In genomic region chr3:162295323-162295983, GRCh38 we compare ENCODE assay signal across 12 cellular contexts.
DNase-seq lines count a peak whose midpoint lies in the region; ATAC-seq and TF ChIP-seq lines count a peak whose summit lies in the region.
"Had no signal": no experiment of that assay in that cellular context is flagged by ENCODE, and none has a peak within 500 bp of the region (broad histone marks: within the 10 kb centered on the region; RNA-seq: fewer than 3 reads in every experiment).

No MANE protein-coding gene starts in this region.

- TF ChIP-seq CTCF in cardiac fibroblast (IDR thresholded peaks at IDR 0.05; ENCODE audit: low read depth, low read length) = no peak
- TF ChIP-seq CTCF in lung (IDR thresholded peaks at IDR 0.05; ENCODE audit: control extremely low read depth, extremely low read depth) = no peak

- 62 to 83% methylated on average over 6 of the region's 6 CpGs for WGBS in lung, 2 donors

- TF ChIP-seq POLR2A in erythroblast (IDR thresholded peaks at IDR 0.05; ENCODE audit: low read length) = no peak

- H3K36me3 ChIP-seq in HUES6 (ENCODE audit: control insufficient read depth, insufficient read depth, low read length) (no peaks in the 10 kb centered on the region), lung (ENCODE audit: control insufficient read depth in 2 of 2, insufficient read depth in 2 of 2, low read length in 2 of 2) (no peaks in the 10 kb centered on the region)

- H3K9me3 ChIP-seq in HUES6 (ENCODE audit: control insufficient read depth, insufficient read depth, low read depth, low read length) (no peaks in the 10 kb centered on the region), lung (ENCODE audit: control insufficient read depth in 2 of 2, insufficient read depth in 1 of 2, low read length in 1 of 2) (no peaks in the 10 kb centered on the region)

- H3K9ac ChIP-seq in HUES6 (ENCODE audit: low read length) = no peak overlapping the region

- DNase-seq in AG08396 (ENCODE audit: low spot score) = peak; percentile 64
- peak; percentile 52 to 97 for DNase-seq in cardiac fibroblast (ENCODE audit: low read depth in 2 of 2)
- DNase-seq in lung (ENCODE audit: low spot score) = no peak
- no peak for DNase-seq in DMS79 (lab: John Stamatoyannopoulos, UW)
- DNase-seq in erythroblast (lab: John Stamatoyannopoulos, UW) = no peak
- no peak for DNase-seq in left lobe of liver (ENCODE audit: low spot score)
- DNase-seq: CD4-positive, alpha-beta memory T cell; hypothalamus; NCI-H774; stimulated activated naive CD8-positive, alpha-beta T cell treated with anti-CD3 and anti-CD28 coated beads, Interleukin-15, Interleukin-2, amounts not matched to agents 100 U/mL and 50 U/mL, for 24 hours had no signal

- H3K4me3 ChIP-seq in HUES6 (ENCODE audit: low read depth, low read length) (no peak overlapping the region), cardiac fibroblast (replicated peaks in 1 of 2; ENCODE audit: low read depth in 2 of 2, low read length in 2 of 2) (no peak overlapping the region), lung (no peak overlapping the region)

- H3K27me3 ChIP-seq in HUES6 (ENCODE audit: control insufficient read depth, insufficient read depth, low read length) (no peaks in the 10 kb centered on the region), lung (ENCODE audit: control insufficient read depth, insufficient read depth) (no peaks in the 10 kb centered on the region)

- 0 out of 2 replicates have a peak overlapping the region, but pooled peaks have one; percentile 27 for H3K27ac ChIP-seq in HUES6 (ENCODE audit: low read depth, low read length)
- H3K27ac ChIP-seq in lung (ENCODE audit: low read depth in 1 of 2, low read length in 1 of 2) = no peak overlapping the region

- peaks cover 8% of the 10 kb centered on the region; the same call in 1 of the 2 replicates for H3K4me1 ChIP-seq in HUES6 (ENCODE audit: control insufficient read depth, insufficient read depth, low read length)
- H3K4me1 ChIP-seq in lung (ENCODE audit: control insufficient read depth in 2 of 2, insufficient read depth in 2 of 2, low read length in 2 of 2) = no peaks in the 10 kb centered on the region

- ATAC-seq in lung (ENCODE audit: insufficient read depth, low FRiP score) (peak; percentile 29), HG03039 (IDR thresholded peaks at IDR 0.05; ENCODE audit: unreplicated experiment) (no peak), left lobe of liver (no peak)
- ATAC-seq: stimulated activated naive CD8-positive, alpha-beta T cell treated with anti-CD3 and anti-CD28 coated beads, Interleukin-15, Interleukin-2, amounts not matched to agents 100 U/mL and 50 U/mL, for 24 hours had no signal

Comparison
In these comparisons a context has a peak if more than half of its experiments do, and no peak if none do; other contexts are left out.
1. DNase-seq: peak in AG08396 (single experiment) and cardiac fibroblast (2 of 2); none in lung (single experiment), DMS79 (single experiment), erythroblast (0 of 2) and left lobe of liver (single experiment).